ENCODE assay signal across 1 cellular context in the genomic region with DNA sequence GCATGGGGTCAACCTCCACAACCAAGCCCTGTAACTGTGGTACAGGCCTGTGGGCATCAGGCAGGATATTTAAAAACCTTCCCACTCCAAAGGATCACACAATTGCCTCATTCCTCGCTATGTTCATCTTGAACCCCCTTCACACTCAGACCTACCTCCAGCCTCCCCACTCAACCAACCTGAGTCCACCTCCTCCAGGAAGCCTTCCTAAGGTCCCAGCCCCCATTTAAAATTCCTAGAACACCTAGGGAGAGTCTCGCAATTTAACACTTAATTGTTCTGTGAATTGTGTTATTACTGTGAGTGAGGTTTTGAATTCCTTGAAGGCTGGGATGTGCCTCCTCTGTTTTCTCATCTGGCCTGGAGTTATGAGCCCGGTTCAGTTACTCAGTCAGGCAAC.
TF ChIP-seq lines count a peak whose summit lies in the region.

No MANE protein-coding gene starts in this region.

TF ChIP-seq in A549, 52 proteins besides CTCF, POLR2A, EP300 and RAD21 (continued from another document):
- TF ChIP-seq, protein P1, sequence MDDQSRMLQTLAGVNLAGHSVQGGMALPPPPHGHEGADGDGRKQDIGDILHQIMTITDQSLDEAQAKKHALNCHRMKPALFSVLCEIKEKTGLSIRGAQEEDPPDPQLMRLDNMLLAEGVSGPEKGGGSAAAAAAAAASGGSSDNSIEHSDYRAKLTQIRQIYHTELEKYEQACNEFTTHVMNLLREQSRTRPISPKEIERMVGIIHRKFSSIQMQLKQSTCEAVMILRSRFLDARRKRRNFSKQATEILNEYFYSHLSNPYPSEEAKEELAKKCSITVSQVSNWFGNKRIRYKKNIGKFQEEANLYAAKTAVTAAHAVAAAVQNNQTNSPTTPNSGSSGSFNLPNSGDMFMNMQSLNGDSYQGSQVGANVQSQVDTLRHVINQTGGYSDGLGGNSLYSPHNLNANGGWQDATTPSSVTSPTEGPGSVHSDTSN (IDR thresholded peaks at IDR 0.05) = no peak
- TF ChIP-seq ZFP36 (IDR thresholded peaks at IDR 0.05; ENCODE audit: borderline replicate concordance, partially characterized antibody) (peak; percentile 37), SREBF2 (IDR thresholded peaks at IDR 0.05) (no peak), TP53 (CRISPR knock-in tag; IDR thresholded peaks at IDR 0.05) (peak; percentile 41; the same call in 1 of the 2 replicates), HEYL (CRISPR knock-in tag; IDR thresholded peaks at IDR 0.05) (no peak), CBX8 (IDR thresholded peaks at IDR 0.05) (no peak), KDM5A (IDR thresholded peaks at IDR 0.05) (no peak), RFX5 (IDR thresholded peaks at IDR 0.05) (no peak), CBX2 (IDR thresholded peaks at IDR 0.05; ENCODE audit: borderline replicate concordance, low read depth) (no peak), POLR2AphosphoS2 (conservative IDR thresholded peaks at IDR 0.05; ENCODE audit: low read length) (no peak), FOXS1 (CRISPR knock-in tag; IDR thresholded peaks at IDR 0.05) (no peak), ESRRA (IDR thresholded peaks at IDR 0.05; ENCODE audit: borderline replicate concordance, low read length) (no peak), MAFK (IDR thresholded peaks at IDR 0.05; ENCODE audit: partially characterized antibody) (no peak), RNF2 (IDR thresholded peaks at IDR 0.05; ENCODE audit: borderline replicate concordance, low read depth) (no peak), MAZ (IDR thresholded peaks at IDR 0.05; ENCODE audit: borderline replicate concordance, low read depth, low read length) (no peak), FOSB (CRISPR knock-in tag; IDR thresholded peaks at IDR 0.05) (no peak), FOSL2 (IDR thresholded peaks at IDR 0.05) (no peak), FOSL2 (CRISPR knock-in tag; IDR thresholded peaks at IDR 0.05) (no peak), NFE2L2 (conservative IDR thresholded peaks at IDR 0.05; ENCODE audit: low read length) (no peak), HOXB5 (CRISPR knock-in tag; IDR thresholded peaks at IDR 0.05) (no peak), HOXA7 (CRISPR knock-in tag; IDR thresholded peaks at IDR 0.05) (peak; percentile 19; the same call in 1 of the 2 replicates), ATOH8 (CRISPR knock-in tag; IDR thresholded peaks at IDR 0.05; ENCODE audit: low read depth) (0 out of 2 replicates have a peak, but pooled peaks have one; percentile 10), E2F6 (IDR thresholded peaks at IDR 0.05; ENCODE audit: borderline replicate concordance, low read depth) (no peak), HMGXB4 (CRISPR knock-in tag; IDR thresholded peaks at IDR 0.05; ENCODE audit: borderline replicate concordance) (no peak), HOXB13 (CRISPR knock-in tag; IDR thresholded peaks at IDR 0.05; ENCODE audit: low read depth) (peak; percentile 3; the same call in 1 of the 2 replicates), NR3C1 (IDR thresholded peaks at IDR 0.05) (no peak), JUNB (IDR thresholded peaks at IDR 0.05) (no peak), EHF (CRISPR knock-in tag; IDR thresholded peaks at IDR 0.05) (peak; percentile 15; the same call in 1 of the 2 replicates), EHMT2 (IDR thresholded peaks at IDR 0.05; ENCODE audit: low read depth) (no peak), MYC (IDR thresholded peaks at IDR 0.05; ENCODE audit: borderline replicate concordance, low read length) (no peak), GATA3 (IDR thresholded peaks at IDR 0.05; ENCODE audit: borderline replicate concordance) (no peak), CEBPB (IDR thresholded peaks at IDR 0.05) (no peak), ZSCAN20 (CRISPR knock-in tag; IDR thresholded peaks at IDR 0.05) (0 out of 2 replicates have a peak, but pooled peaks have one; percentile 50), USF2 (IDR thresholded peaks at IDR 0.05) (no peak), JUN (IDR thresholded peaks at IDR 0.05) (no peak), PHF8 (IDR thresholded peaks at IDR 0.05; ENCODE audit: borderline replicate concordance, low read depth) (no peak), BHLHE40 (IDR thresholded peaks at IDR 0.05; ENCODE audit: low read depth, low read length) (no peak), NPAS2 (CRISPR knock-in tag; IDR thresholded peaks at IDR 0.05; ENCODE audit: borderline replicate concordance) (no peak), RCOR1 (IDR thresholded peaks at IDR 0.05; ENCODE audit: low read depth, low read length) (no peak), ZC3H11A (IDR thresholded peaks at IDR 0.05) (no peak)
- TF ChIP-seq, protein P2, sequence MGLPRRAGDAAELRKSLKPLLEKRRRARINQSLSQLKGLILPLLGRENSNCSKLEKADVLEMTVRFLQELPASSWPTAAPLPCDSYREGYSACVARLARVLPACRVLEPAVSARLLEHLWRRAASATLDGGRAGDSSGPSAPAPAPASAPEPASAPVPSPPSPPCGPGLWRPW (IDR thresholded peaks at IDR 0.05) = no peak
- TF ChIP-seq, protein P3, sequence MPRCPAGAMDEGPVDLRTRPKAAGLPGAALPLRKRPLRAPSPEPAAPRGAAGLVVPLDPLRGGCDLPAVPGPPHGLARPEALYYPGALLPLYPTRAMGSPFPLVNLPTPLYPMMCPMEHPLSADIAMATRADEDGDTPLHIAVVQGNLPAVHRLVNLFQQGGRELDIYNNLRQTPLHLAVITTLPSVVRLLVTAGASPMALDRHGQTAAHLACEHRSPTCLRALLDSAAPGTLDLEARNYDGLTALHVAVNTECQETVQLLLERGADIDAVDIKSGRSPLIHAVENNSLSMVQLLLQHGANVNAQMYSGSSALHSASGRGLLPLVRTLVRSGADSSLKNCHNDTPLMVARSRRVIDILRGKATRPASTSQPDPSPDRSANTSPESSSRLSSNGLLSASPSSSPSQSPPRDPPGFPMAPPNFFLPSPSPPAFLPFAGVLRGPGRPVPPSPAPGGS (IDR thresholded peaks at IDR 0.05) = no peak
- TF ChIP-seq, protein P4, sequence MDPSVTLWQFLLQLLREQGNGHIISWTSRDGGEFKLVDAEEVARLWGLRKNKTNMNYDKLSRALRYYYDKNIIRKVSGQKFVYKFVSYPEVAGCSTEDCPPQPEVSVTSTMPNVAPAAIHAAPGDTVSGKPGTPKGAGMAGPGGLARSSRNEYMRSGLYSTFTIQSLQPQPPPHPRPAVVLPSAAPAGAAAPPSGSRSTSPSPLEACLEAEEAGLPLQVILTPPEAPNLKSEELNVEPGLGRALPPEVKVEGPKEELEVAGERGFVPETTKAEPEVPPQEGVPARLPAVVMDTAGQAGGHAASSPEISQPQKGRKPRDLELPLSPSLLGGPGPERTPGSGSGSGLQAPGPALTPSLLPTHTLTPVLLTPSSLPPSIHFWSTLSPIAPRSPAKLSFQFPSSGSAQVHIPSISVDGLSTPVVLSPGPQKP (IDR thresholded peaks at IDR 0.05; ENCODE audit: low read depth, low read length) = no peak
- TF ChIP-seq, protein P5, sequence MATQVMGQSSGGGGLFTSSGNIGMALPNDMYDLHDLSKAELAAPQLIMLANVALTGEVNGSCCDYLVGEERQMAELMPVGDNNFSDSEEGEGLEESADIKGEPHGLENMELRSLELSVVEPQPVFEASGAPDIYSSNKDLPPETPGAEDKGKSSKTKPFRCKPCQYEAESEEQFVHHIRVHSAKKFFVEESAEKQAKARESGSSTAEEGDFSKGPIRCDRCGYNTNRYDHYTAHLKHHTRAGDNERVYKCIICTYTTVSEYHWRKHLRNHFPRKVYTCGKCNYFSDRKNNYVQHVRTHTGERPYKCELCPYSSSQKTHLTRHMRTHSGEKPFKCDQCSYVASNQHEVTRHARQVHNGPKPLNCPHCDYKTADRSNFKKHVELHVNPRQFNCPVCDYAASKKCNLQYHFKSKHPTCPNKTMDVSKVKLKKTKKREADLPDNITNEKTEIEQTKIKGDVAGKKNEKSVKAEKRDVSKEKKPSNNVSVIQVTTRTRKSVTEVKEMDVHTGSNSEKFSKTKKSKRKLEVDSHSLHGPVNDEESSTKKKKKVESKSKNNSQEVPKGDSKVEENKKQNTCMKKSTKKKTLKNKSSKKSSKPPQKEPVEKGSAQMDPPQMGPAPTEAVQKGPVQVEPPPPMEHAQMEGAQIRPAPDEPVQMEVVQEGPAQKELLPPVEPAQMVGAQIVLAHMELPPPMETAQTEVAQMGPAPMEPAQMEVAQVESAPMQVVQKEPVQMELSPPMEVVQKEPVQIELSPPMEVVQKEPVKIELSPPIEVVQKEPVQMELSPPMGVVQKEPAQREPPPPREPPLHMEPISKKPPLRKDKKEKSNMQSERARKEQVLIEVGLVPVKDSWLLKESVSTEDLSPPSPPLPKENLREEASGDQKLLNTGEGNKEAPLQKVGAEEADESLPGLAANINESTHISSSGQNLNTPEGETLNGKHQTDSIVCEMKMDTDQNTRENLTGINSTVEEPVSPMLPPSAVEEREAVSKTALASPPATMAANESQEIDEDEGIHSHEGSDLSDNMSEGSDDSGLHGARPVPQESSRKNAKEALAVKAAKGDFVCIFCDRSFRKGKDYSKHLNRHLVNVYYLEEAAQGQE (IDR thresholded peaks at IDR 0.05) = no peak
